In genomic region chr1:116902027-116902426, GRCh38 we compare ENCODE assay signal across 25 cellular contexts. TPM values are rescaled to one million over a fixed set of nuclear protein-coding genes. Genes with fewer than 3 reads are reported as not detected.
A peak's percentile ranks its signal among the peaks of the same experiment; 100 is the strongest.
DNase-seq lines count a peak whose midpoint lies in the region; ATAC-seq, FAIRE-seq and TF ChIP-seq lines count a peak whose summit lies in the region.
"Had no signal": no experiment of that assay in that cellular context is flagged by ENCODE, and none has a peak within 500 bp of the region (broad histone marks: within the 10 kb centered on the region; RNA-seq: fewer than 3 reads in every experiment).

No MANE protein-coding gene starts in this region.

- H3K4me3 ChIP-seq in H1 (ENCODE audit: extremely low read depth in 1 of 4, insufficient read depth in 2 of 4, low read depth in 3 of 4, low read length in 4 of 4) = no peak overlapping the region
- H3K4me3 ChIP-seq in upper lobe of right lung = no peak overlapping the region
- H3K4me3 ChIP-seq: SJCRH30 had no signal

- H3K14ac ChIP-seq in H1 (ENCODE audit: insufficient read length) = no peak overlapping the region

- H3K36me3 ChIP-seq in H1 (ENCODE audit: control insufficient read depth in 2 of 4, insufficient read depth in 4 of 4, low read length in 3 of 4) (no peaks in the 10 kb centered on the region), upper lobe of right lung (no peaks in the 10 kb centered on the region)
- H3K36me3 ChIP-seq: SJCRH30 had no signal

- no peak overlapping the region for H3K9ac ChIP-seq in H1 (replicated peaks in 1 of 4; ENCODE audit: extremely low read depth in 1 of 4, low read depth in 3 of 4, low read length in 3 of 4)
- H3K9ac ChIP-seq: KMS-11 had no signal

- no peaks in the 10 kb centered on the region for H3K79me2 ChIP-seq in H1 (ENCODE audit: control insufficient read depth in 1 of 2, insufficient read depth in 2 of 2, low read length in 2 of 2)

- H3K56ac ChIP-seq in H1 (replicated peaks; ENCODE audit: insufficient read length, low read depth, low read length) = no peak overlapping the region

- no peak overlapping the region for H3K4ac ChIP-seq in H1 (replicated peaks; ENCODE audit: insufficient read length, low read depth, low read length)

- H2BK120ac ChIP-seq in H1 (replicated peaks; ENCODE audit: low read depth, low read length) = no peak overlapping the region

- H3K27me3 ChIP-seq in H1 (replicated peaks in 1 of 4; ENCODE audit: control insufficient read depth in 3 of 4, extremely low read depth in 1 of 4, insufficient read depth in 3 of 4, low read length in 3 of 4) (no peaks in the 10 kb centered on the region), upper lobe of right lung (no peaks in the 10 kb centered on the region)

- WGBS in H1 (ENCODE audit: extremely low coverage in 1 of 2, insufficient coverage in 1 of 2, insufficient read length in 1 of 2, insufficient replicate concordance in 2 of 2, low coverage in 1 of 2, low lambda C conversion rate in 2 of 2, missing lambda C conversion rate in 1 of 2), 2 experiments = 87% methylated on average over 5 of the region's 5 CpGs; no CpG with 5 or more reads in 1 of the 2 experiments

- H4K8ac ChIP-seq in H1 (ENCODE audit: extremely low read depth, insufficient read depth, low read length) = no peak overlapping the region; the same call in 1 of the 2 replicates

- no peak overlapping the region for H2BK12ac ChIP-seq in H1 (ENCODE audit: low read depth, low read length)

- H3K4me1 Mint-ChIP-seq in activated naive CD8-positive, alpha-beta T cell treated with anti-CD3 and anti-CD28 coated beads, Interleukin-2, amount 50 U/mL, for 24 hours = no peaks in the 10 kb centered on the region
- no peaks in the 10 kb centered on the region for H3K4me1 Mint-ChIP-seq in activated naive CD8-positive, alpha-beta T cell treated with anti-CD3 and anti-CD28 coated beads for 36 hours
- H3K4me1 Mint-ChIP-seq in mesothelial cell of epicardium = peaks cover 10% of the 10 kb centered on the region

- no peak overlapping the region for H4K5ac ChIP-seq in H1 (ENCODE audit: insufficient read length, low read depth, low read length)

- H3K9me3 Mint-ChIP-seq in activated naive CD8-positive, alpha-beta T cell treated with anti-CD3 and anti-CD28 coated beads, Interleukin-2, amount 50 U/mL, for 24 hours = no peaks in the 10 kb centered on the region
- H3K9me3 Mint-ChIP-seq in activated naive CD8-positive, alpha-beta T cell treated with anti-CD3 and anti-CD28 coated beads for 36 hours = no peaks in the 10 kb centered on the region
- H3K9me3 Mint-ChIP-seq in mesothelial cell of epicardium = peaks cover 10% of the 10 kb centered on the region
- H3K9me3 Mint-ChIP-seq: CD8-positive, alpha-beta T cell had no signal

- CTCF ChIA-PET in H1 (lab: Charles Lee; ENCODE audit: partially characterized antibody) = interaction anchor here (0.8 to 3.5 kb wide), 7 partner anchors 12 to 137 kb away, joined by 3 to 16 read pairs (median 6); no protein-coding TSS in a partner anchor

- TF ChIP-seq CTCF in H1 (IDR thresholded peaks at IDR 0.05; ENCODE audit: control extremely low read depth in 1 of 3, insufficient read depth in 1 of 3, low read depth in 1 of 3, low read length in 3 of 3) = no peak
- no peak for TF ChIP-seq CTCF in mesothelial cell of epicardium (IDR thresholded peaks at IDR 0.05; ENCODE audit: unreplicated experiment)
- TF ChIP-seq CTCF in upper lobe of right lung (IDR thresholded peaks at IDR 0.05) = no peak

- no peak overlapping the region for H2AK5ac ChIP-seq in H1 (ENCODE audit: low read depth, low read length)

- H3K18ac ChIP-seq in H1 (ENCODE audit: extremely low read depth, low read length) = no peak overlapping the region

- H2BK20ac ChIP-seq in H1 (ENCODE audit: low read length) = no peak overlapping the region

- no peak overlapping the region for H2BK5ac ChIP-seq in H1 (ENCODE audit: low read depth, low read length)

- no peak overlapping the region for H3K27ac Mint-ChIP-seq in activated naive CD8-positive, alpha-beta T cell treated with anti-CD3 and anti-CD28 coated beads, Interleukin-2, amount 50 U/mL, for 24 hours
- no peak overlapping the region for H3K27ac Mint-ChIP-seq in activated naive CD8-positive, alpha-beta T cell treated with anti-CD3 and anti-CD28 coated beads for 36 hours
- peak overlapping the region; percentile 35 for H3K27ac Mint-ChIP-seq in mesothelial cell of epicardium
- H3K27ac Mint-ChIP-seq: CD8-positive, alpha-beta T cell had no signal

- H3K9me3 ChIP-seq in H1 (ENCODE audit: insufficient read depth in 2 of 2, low read depth in 1 of 2, low read length in 1 of 2) = no peaks in the 10 kb centered on the region
- H3K9me3 ChIP-seq in upper lobe of right lung = no peaks in the 10 kb centered on the region
- H3K9me3 ChIP-seq: SJCRH30 had no signal

- H3K4me3 Mint-ChIP-seq in activated naive CD8-positive, alpha-beta T cell treated with anti-CD3 and anti-CD28 coated beads, Interleukin-2, amount 50 U/mL, for 24 hours = no peak overlapping the region
- no peak overlapping the region for H3K4me3 Mint-ChIP-seq in activated naive CD8-positive, alpha-beta T cell treated with anti-CD3 and anti-CD28 coated beads for 36 hours
- H3K4me3 Mint-ChIP-seq in mesothelial cell of epicardium = no peak overlapping the region
- H3K4me3 Mint-ChIP-seq: CD8-positive, alpha-beta T cell had no signal

- FAIRE-seq in H1 (lab: Jason Lieb, UNC) (no peak), GM12891 (lab: Jason Lieb, UNC) (no peak)
- FAIRE-seq: RCC 7860 had no signal

- no peaks in the 10 kb centered on the region for H3K4me1 ChIP-seq in H1 (replicated peaks in 1 of 4; ENCODE audit: control insufficient read depth in 3 of 4, insufficient read depth in 4 of 4, low read length in 3 of 4)
- no peaks in the 10 kb centered on the region for H3K4me1 ChIP-seq in upper lobe of right lung
- H3K4me1 ChIP-seq: SJCRH30 had no signal

- H4K91ac ChIP-seq in H1 (replicated peaks; ENCODE audit: insufficient read length, low read length) = no peak overlapping the region

- no peak overlapping the region for H2BK15ac ChIP-seq in H1 (ENCODE audit: low read length)

- no peak overlapping the region for H3K4me2 ChIP-seq in H1 (ENCODE audit: insufficient read depth in 1 of 2, low read depth in 2 of 2, low read length in 2 of 2)
- H3K4me2 ChIP-seq: KMS-11 had no signal

- no peaks in the 10 kb centered on the region for H3K79me1 ChIP-seq in H1 (ENCODE audit: low read depth, low read length)

- no peak overlapping the region for H3K27ac ChIP-seq in H1 (ENCODE audit: low read depth, low read length)
- H3K27ac ChIP-seq in upper lobe of right lung = no peak overlapping the region
- H3K27ac ChIP-seq: 22Rv1, KMS-11, SJCRH30 had no signal

- TF ChIP-seq POLR2A in H1 (IDR thresholded peaks at IDR 0.05; ENCODE audit: control extremely low read depth in 1 of 2, low read depth in 2 of 2, low read length in 2 of 2) (no peak), GM12891 (IDR thresholded peaks at IDR 0.05; ENCODE audit: low read depth, low read length) (no peak)

- no peak for TF ChIP-seq EP300 in H1 (IDR thresholded peaks at IDR 0.05; ENCODE audit: borderline replicate concordance in 1 of 2, low read depth in 2 of 2, low read length in 2 of 2)

- peak; percentile 24 for ATAC-seq in activated naive CD8-positive, alpha-beta T cell treated with anti-CD3 and anti-CD28 coated beads, Interleukin-2, amount 50 U/mL, for 24 hours
- ATAC-seq in upper lobe of right lung (peak; percentile 16), esophagus mucosa (no peak)
- ATAC-seq: CD8-positive, alpha-beta T cell; HCT116 had no signal

- no peaks in the 10 kb centered on the region for H3K27me3 Mint-ChIP-seq in activated naive CD8-positive, alpha-beta T cell treated with anti-CD3 and anti-CD28 coated beads, Interleukin-2, amount 50 U/mL, for 24 hours
- no peaks in the 10 kb centered on the region for H3K27me3 Mint-ChIP-seq in activated naive CD8-positive, alpha-beta T cell treated with anti-CD3 and anti-CD28 coated beads for 36 hours
- no peaks in the 10 kb centered on the region for H3K27me3 Mint-ChIP-seq in mesothelial cell of epicardium (ENCODE audit: low read depth)

- H2AFZ ChIP-seq in H1 (ENCODE audit: low read length) = peak overlapping the region; percentile 60; the same call in 1 of the 2 replicates

- no peak overlapping the region for H3K23ac ChIP-seq in H1 (ENCODE audit: insufficient read length)

- no peak for DNase-seq in activated naive CD8-positive, alpha-beta T cell treated with anti-CD3 and anti-CD28 coated beads, Interleukin-2, amount 50 U/mL, for 24 hours
- DNase-seq in activated naive CD8-positive, alpha-beta T cell treated with anti-CD3 and anti-CD28 coated beads for 36 hours = no peak
- DNase-seq in H1 (ENCODE audit: low read depth in 1 of 2, low spot score in 2 of 2) = no peak
- DNase-seq in mesothelial cell of epicardium (ENCODE audit: low spot score in 2 of 2, unreplicated experiment in 2 of 2) = no peak
- DNase-seq in upper lobe of right lung = no peak
- DNase-seq in GM12891 (ENCODE audit: insufficient read length, low spot score) = no peak
- DNase-seq in EL = no peak
- DNase-seq: AML-193, C1 segment of cervical spinal cord, Calu3, GF-D8, GOT3, NCI-H1092 treated with DMSO at 0.1 percent for 48 hours, NCI-H1436 treated with DMSO at 0.1 percent for 48 hours, NCI-H1930, NCI-H226, NCI-H524, SJCRH30 had no signal

- intact Hi-C loops in upper lobe of right lung (cut with DNase I) = no loop called here

- TF ChIP-seq RAD21 in H1 (IDR thresholded peaks at IDR 0.05 in 1 of 2, conservative IDR thresholded peaks at IDR 0.05 in 1 of 2; ENCODE audit: low read depth in 2 of 2, low read length in 2 of 2) = no peak

- H3K36me3 Mint-ChIP-seq in activated naive CD8-positive, alpha-beta T cell treated with anti-CD3 and anti-CD28 coated beads, Interleukin-2, amount 50 U/mL, for 24 hours (ENCODE audit: low read depth) = no peaks in the 10 kb centered on the region
- H3K36me3 Mint-ChIP-seq in activated naive CD8-positive, alpha-beta T cell treated with anti-CD3 and anti-CD28 coated beads for 36 hours = no peaks in the 10 kb centered on the region
- H3K36me3 Mint-ChIP-seq in mesothelial cell of epicardium = no peaks in the 10 kb centered on the region
- H3K36me3 Mint-ChIP-seq: CD8-positive, alpha-beta T cell had no signal

- POLR2A ChIA-PET in H1 (lab: Charles Lee; ENCODE audit: partially characterized antibody) = no interaction called here

- no peaks in the 10 kb centered on the region; the same call in 1 of the 2 replicates for H3K23me2 ChIP-seq in H1 (ENCODE audit: low read depth, low read length)

- H4K20me1 ChIP-seq in H1 (replicated peaks in 1 of 2; ENCODE audit: control insufficient read depth in 1 of 2, insufficient read depth in 2 of 2, low read length in 2 of 2) = no peaks in the 10 kb centered on the region

RNA-seq across cellular contexts. Expression of gene PTGFRN, which starts 7.7 kb away (rescaled TPM):
- total RNA-seq in activated naive CD8-positive, alpha-beta T cell treated with anti-CD3 and anti-CD28 coated beads for 36 hours = 1 to 10 TPM; 8.7 to 9.4 TPM
- total RNA-seq in H1 (2021; fragmentation: NEBNext Ultra II Directional; extraction: Animal tissue kit (Norgen Biotek cat#: 25700)) = 32.6 TPM in 2 replicates
- polyA plus RNA-seq in H1 (2011; rRNA removed) = 11.9 and 13.0 TPM in 2 replicates
- polyA plus RNA-seq in H1 (2011; cell fraction: cytosol; rRNA removed) = 13.0 TPM
- 14.0 TPM for polyA plus RNA-seq in H1 (2011; cell fraction: nucleus; rRNA removed)
- polyA plus RNA-seq in H1 (2012, experiment 1 of 2) = 18.0 to 23.3 TPM (median 18.6 TPM) in 4 replicates
- 7.5 TPM for polyA plus RNA-seq in H1 (2012, experiment 2 of 2)
- 53.5 TPM for polyA plus RNA-seq in H1 (2013, experiment 1 of 2)
- polyA plus RNA-seq in H1 (2013, experiment 2 of 2) = 52.9 TPM
- 37.7 and 40.5 TPM in 2 replicates for polyA minus RNA-seq in H1 (2011; rRNA and poly(A)+ RNA removed)
- 18.0 TPM for polyA minus RNA-seq in H1 (2011; cell fraction: cytosol; rRNA and poly(A)+ RNA removed)
- polyA minus RNA-seq in H1 (2011; cell fraction: nucleus; rRNA and poly(A)+ RNA removed) = 27.7 TPM
- total RNA-seq in mesothelial cell of epicardium = 100 to 108 TPM (median 106 TPM) in 3 replicates
- total RNA-seq in upper lobe of right lung = 31.2 TPM
- 55.1 TPM for total RNA-seq in esophagus mucosa
- 0.01 TPM for polyA plus RNA-seq in GM12891 (2012; ENCODE audit: low read depth, missing spikeins)
- total RNA-seq: OCI-LY7 had no signal
